Comparison of ENCODE assay signal across 9 cellular contexts in the genomic region with DNA sequence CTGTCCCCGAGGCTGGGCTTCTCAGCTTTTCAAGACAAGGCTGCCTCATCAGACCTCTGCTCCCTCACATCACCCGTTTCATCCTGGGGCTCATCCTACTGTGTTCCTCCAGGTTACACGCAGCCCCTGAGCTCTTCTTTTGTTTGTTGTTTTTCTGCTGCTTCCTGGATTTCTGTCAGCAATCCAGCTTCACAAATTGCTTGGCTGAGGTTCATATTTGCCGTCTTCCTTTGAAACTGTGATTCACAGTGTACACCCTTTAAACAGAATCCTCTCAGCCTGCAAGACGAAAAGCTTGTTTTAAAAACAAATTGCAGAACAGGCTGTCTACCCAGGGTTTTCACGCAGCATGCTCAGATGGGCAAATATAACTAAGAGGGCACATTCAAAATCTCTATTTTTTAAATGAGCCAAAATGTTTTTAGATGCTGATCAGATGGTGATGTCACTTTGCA. TPM values are rescaled to one million over a fixed set of nuclear protein-coding genes. Genes with fewer than 3 reads are reported as not detected.
DNase-seq lines count a peak whose midpoint lies in the region; ATAC-seq and TF ChIP-seq lines count a peak whose summit lies in the region.
"Had no signal": no experiment of that assay in that cellular context is flagged by ENCODE, and none has a peak within 500 bp of the region (broad histone marks: within the 10 kb centered on the region; RNA-seq: fewer than 3 reads in every experiment).

No MANE protein-coding gene starts in this region.

- H3K4me1 ChIP-seq in Panc1 (ENCODE audit: control insufficient read depth, insufficient read depth, low read length) = peaks cover 4% of the 10 kb centered on the region; the same call in 1 of the 2 replicates
- no peaks in the 10 kb centered on the region for H3K4me1 ChIP-seq in tibial artery
- H3K4me1 ChIP-seq: Peyer's patch had no signal

- TF ChIP-seq CTCF in Panc1 (IDR thresholded peaks at IDR 0.05) = no peak
- no peak for TF ChIP-seq CTCF in tibial artery (IDR thresholded peaks at IDR 0.05)

- ATAC-seq in Panc1 (peak; percentile 56), GM21390 (IDR thresholded peaks at IDR 0.05; ENCODE audit: unreplicated experiment) (no peak)

- no TSS peak for BruUV-seq in Panc1 (replicated peaks; lab: Mats Ljungman, UMichigan)

- H3K9me3 ChIP-seq in Panc1 (ENCODE audit: control insufficient read depth, insufficient read depth, low read depth, low read length) (no peaks in the 10 kb centered on the region), tibial artery (no peaks in the 10 kb centered on the region)
- H3K9me3 ChIP-seq: Peyer's patch had no signal

- POLR2A ChIA-PET in Panc1 (lab: Charles Lee) = interaction anchor here (0.7 kb wide), 1 partner anchor 171 kb away, joined by 3 read pairs; no protein-coding TSS in a partner anchor

- DNase-seq in G401 (ENCODE audit: low spot score) (peak; percentile 37), Panc1 (ENCODE audit: low read depth, low spot score) (no peak), fibroblast of gingiva (ENCODE audit: low read depth) (peak; percentile 34), posterior vena cava (ENCODE audit: low spot score) (peak; percentile 11), UCSD-AML1 (lab: John Stamatoyannopoulos, UW; ENCODE audit: unreplicated experiment) (no peak), KG1 (lab: John Stamatoyannopoulos, UW) (no peak), tibial artery (no peak)
- DNase-seq: Peyer's patch had no signal

- H3K27me3 ChIP-seq in Panc1 (ENCODE audit: control insufficient read depth, insufficient read depth, low read length) (no peaks in the 10 kb centered on the region), tibial artery (peaks cover 0 to 16% of the 10 kb centered on the region in 2 donors)
- H3K27me3 ChIP-seq: Peyer's patch had no signal

- H3K27ac ChIP-seq in Panc1 (ENCODE audit: low read length) (no peak overlapping the region), tibial artery (no peak overlapping the region)
- H3K27ac ChIP-seq: Peyer's patch had no signal

- H3K4me3 ChIP-seq in Panc1 (ENCODE audit: low read depth in 2 of 2, low read length in 2 of 2) (no peak overlapping the region), tibial artery (no peak overlapping the region)
- H3K4me3 ChIP-seq: Peyer's patch had no signal

- in situ Hi-C loops in G401 (cut with HindIII; ENCODE audit: low sequenced_read_pairs) = no loop called here
- in situ Hi-C loops in Panc1 (cut with HindIII; ENCODE audit: low pct_unique_long_range_greater_than_20kb, low sequenced_read_pairs) = no loop called here

- H3K36me3 ChIP-seq in Panc1 (ENCODE audit: control insufficient read depth, insufficient read depth, low read length) (no peaks in the 10 kb centered on the region), tibial artery (no peaks in the 10 kb centered on the region)
- H3K36me3 ChIP-seq: Peyer's patch had no signal

- intact Hi-C loops in Panc1 (cut with micrococcal nuclease; ENCODE audit: unreplicated experiment) = no loop called here
- intact Hi-C loops in posterior vena cava (cut with DNase I) = no loop called here
- intact Hi-C loops in tibial artery (cut with DNase I; ENCODE audit: low total_unique reads) = no loop called here

- CTCF ChIA-PET in Panc1 (lab: Charles Lee) = no interaction called here

RNA-seq across cellular contexts. Expression of a gene that starts 39.1 kb away (rescaled TPM):
- total RNA-seq in G401 (2014; rRNA removed; shearing (Covaris generic)) = 55.1 and 61.9 TPM in 2 replicates
- total RNA-seq in Panc1 (2021; ENCODE audit: unreplicated experiment) (29.8 TPM), posterior vena cava (10 to 100 TPM; 28.8 to 30.6 TPM)
- polyA plus RNA-seq in Panc1 (2012; ENCODE audit: insufficient read length) = 17.4 TPM

Comparison
In these comparisons a context has a peak if more than half of its experiments do, and no peak if none do; other contexts are left out.
1. DNase-seq: peak in G401 (single experiment), fibroblast of gingiva (single experiment) and posterior vena cava (single experiment); none in Panc1 (single experiment), UCSD-AML1 (single experiment), KG1 (single experiment) and tibial artery (0 of 2).